ENCODE assay signal across 1 cellular context in genomic region chr1:7385471-7386225, GRCh38.
TF ChIP-seq lines count a peak whose summit lies in the region.

No MANE protein-coding gene starts in this region.

TF ChIP-seq in H1, 55 proteins besides CTCF, POLR2A, EP300 and RAD21 (continued from another document):
- TF ChIP-seq ATF3 (IDR thresholded peaks at IDR 0.05; ENCODE audit: insufficient read depth, low read depth, low read length): no peak
